1 cellular context compared by ENCODE assay signal in genomic region chr20:53847118-53847842, GRCh38.
TF ChIP-seq lines count a peak whose summit lies in the region.

No MANE protein-coding gene starts in this region.

TF ChIP-seq in WTC11, 78 proteins besides CTCF, POLR2A, EP300 and RAD21 (continued from another document):
- TF ChIP-seq ATF3 (CRISPR knock-in tag; conservative IDR thresholded peaks at IDR 0.05): no peak
- TF ChIP-seq ZNF281 (CRISPR knock-in tag; IDR thresholded peaks at IDR 0.05): no peak
- no peak for TF ChIP-seq GABPB1 (CRISPR knock-in tag; IDR thresholded peaks at IDR 0.05)
- no peak for TF ChIP-seq CBFB (CRISPR knock-in tag; IDR thresholded peaks at IDR 0.05; ENCODE audit: low read depth)
- no peak for TF ChIP-seq RORB (CRISPR knock-in tag; IDR thresholded peaks at IDR 0.05)
